In genomic region chr17:80005360-80006338, GRCh38 we compare ENCODE assay signal across 1 cellular context.
TF ChIP-seq lines count a peak whose summit lies in the region.

No MANE protein-coding gene starts in this region.

TF ChIP-seq in HepG2, 621 proteins besides CTCF, POLR2A, EP300 and RAD21 (continued from another document and continues in another):
- TF ChIP-seq PBX2 (CRISPR knock-in tag; IDR thresholded peaks at IDR 0.05) (no peak), ISL2 (CRISPR knock-in tag; IDR thresholded peaks at IDR 0.05) (peak; percentile 81), GMEB1 (CRISPR knock-in tag; IDR thresholded peaks at IDR 0.05; ENCODE audit: borderline replicate concordance) (peak; percentile 25; the same call in 1 of the 2 replicates), AGO2 (optimal IDR thresholded peaks at IDR 0.05; ENCODE audit: low read depth, low read length) (no peak), NFE2L1 (CRISPR knock-in tag; IDR thresholded peaks at IDR 0.05; ENCODE audit: borderline replicate concordance) (no peak), TIGD3 (CRISPR knock-in tag; IDR thresholded peaks at IDR 0.05; ENCODE audit: borderline replicate concordance) (0 out of 2 replicates have a peak, but pooled peaks have one; percentile 76), STAT6 (CRISPR knock-in tag; IDR thresholded peaks at IDR 0.05; ENCODE audit: borderline replicate concordance) (no peak; the same call in 1 of the 2 replicates), ELF3 (CRISPR knock-in tag; IDR thresholded peaks at IDR 0.05) (peak; percentile 29; the same call in 1 of the 2 replicates), ASH2L (IDR thresholded peaks at IDR 0.05; ENCODE audit: insufficient read length, low read depth, low read length) (peak; percentile 68), ZNF644 (CRISPR knock-in tag; IDR thresholded peaks at IDR 0.05; ENCODE audit: low read depth) (no peak), HOXA9 (CRISPR knock-in tag; IDR thresholded peaks at IDR 0.05; ENCODE audit: borderline replicate concordance) (no peak), ZSCAN20 (CRISPR knock-in tag; IDR thresholded peaks at IDR 0.05; ENCODE audit: borderline replicate concordance) (0 out of 2 replicates have a peak, but pooled peaks have one; percentile 27), HDAC2 (CRISPR knock-in tag; IDR thresholded peaks at IDR 0.05) (peak; percentile 51; the same call in 1 of the 2 replicates), AKNA (CRISPR knock-in tag; IDR thresholded peaks at IDR 0.05; ENCODE audit: borderline replicate concordance) (no peak), THAP11 (CRISPR knock-in tag; IDR thresholded peaks at IDR 0.05) (peak; percentile 67; the same call in 1 of the 2 replicates), ARNTL (CRISPR knock-in tag; IDR thresholded peaks at IDR 0.05) (0 out of 2 replicates have a peak, but pooled peaks have one; percentile 29), ZNF781 (CRISPR knock-in tag; IDR thresholded peaks at IDR 0.05; ENCODE audit: borderline replicate concordance, not compliant biosample characterization) (peak; percentile 59), TAF1 (CRISPR knock-in tag; IDR thresholded peaks at IDR 0.05) (peak; percentile 35; the same call in 1 of the 2 replicates), ARID4A (CRISPR knock-in tag; IDR thresholded peaks at IDR 0.05; ENCODE audit: borderline replicate concordance) (peak; percentile 64), HNF1B (CRISPR knock-in tag; IDR thresholded peaks at IDR 0.05) (peak; percentile 99), EZH2 (conservative IDR thresholded peaks at IDR 0.05; ENCODE audit: low read depth, low read length) (no peak), POLR2G (IDR thresholded peaks at IDR 0.05; ENCODE audit: low read depth, low read length) (0 out of 2 replicates have a peak, but pooled peaks have one; percentile 45), SNAPC4 (CRISPR knock-in tag; IDR thresholded peaks at IDR 0.05) (no peak), ZNF280B (CRISPR knock-in tag; IDR thresholded peaks at IDR 0.05; ENCODE audit: borderline replicate concordance) (peak; percentile 9; the same call in 1 of the 2 replicates)
